ENCODE assay signal across 1 cellular context in the genomic region with DNA sequence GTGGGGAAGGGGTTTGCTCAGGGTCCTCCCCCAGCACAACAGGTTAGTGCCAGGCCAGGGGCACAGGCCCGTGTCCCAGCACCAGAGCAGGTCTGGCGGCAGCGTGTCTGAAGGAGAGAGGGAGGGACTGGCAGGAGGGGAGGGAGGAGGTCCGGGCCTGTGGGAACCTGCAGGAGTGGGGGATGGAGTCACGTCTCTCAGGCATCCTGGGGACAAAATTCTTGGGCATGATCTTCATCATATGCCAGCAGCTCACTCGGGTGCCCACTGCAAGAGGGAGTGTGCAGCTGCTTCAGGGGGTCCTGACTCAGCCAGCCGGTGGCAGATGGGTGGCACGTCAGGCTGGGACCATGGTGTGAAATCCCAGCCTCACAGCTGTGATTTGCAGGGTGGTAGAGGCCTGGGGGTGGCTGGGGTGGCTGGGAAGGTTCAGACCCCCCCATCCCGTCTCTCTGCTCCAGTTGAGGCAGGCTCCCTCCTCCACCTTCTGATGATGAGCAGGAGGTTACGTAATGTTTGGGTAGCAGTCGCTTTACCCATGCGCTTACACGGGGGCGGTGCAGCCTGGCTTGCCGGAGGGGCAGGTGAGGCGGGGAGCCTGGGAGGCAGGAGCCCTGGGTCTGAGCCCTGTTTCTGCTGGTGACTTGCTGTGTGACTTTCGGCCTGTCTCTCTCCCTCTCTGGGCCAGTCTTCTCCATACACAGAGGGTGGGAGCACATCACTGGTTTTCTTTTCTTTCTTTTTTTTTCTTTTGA.
TF ChIP-seq lines count a peak whose summit lies in the region.

No MANE protein-coding gene starts in this region.

TF ChIP-seq in K562, 482 proteins besides CTCF, POLR2A, EP300 and RAD21 (continues in another document):
- TF ChIP-seq RBM25 (IDR thresholded peaks at IDR 0.05; ENCODE audit: low read depth, low read length, severe bottlenecking), result peak; percentile 58
- TF ChIP-seq ZNF551 (CRISPR knock-in tag; IDR thresholded peaks at IDR 0.05), result no peak
- no peak for TF ChIP-seq TOE1 (IDR thresholded peaks at IDR 0.05; ENCODE audit: borderline replicate concordance)
- TF ChIP-seq TOE1 (CRISPR knock-in tag; IDR thresholded peaks at IDR 0.05; ENCODE audit: borderline replicate concordance, low read depth), result no peak
- TF ChIP-seq BMI1 (IDR thresholded peaks at IDR 0.05; ENCODE audit: low read length), result no peak
- peak; percentile 54 for TF ChIP-seq CEBPB (tag; IDR thresholded peaks at IDR 0.05)
- no peak for TF ChIP-seq HDAC1 (IDR thresholded peaks at IDR 0.05)
- TF ChIP-seq, protein P1, sequence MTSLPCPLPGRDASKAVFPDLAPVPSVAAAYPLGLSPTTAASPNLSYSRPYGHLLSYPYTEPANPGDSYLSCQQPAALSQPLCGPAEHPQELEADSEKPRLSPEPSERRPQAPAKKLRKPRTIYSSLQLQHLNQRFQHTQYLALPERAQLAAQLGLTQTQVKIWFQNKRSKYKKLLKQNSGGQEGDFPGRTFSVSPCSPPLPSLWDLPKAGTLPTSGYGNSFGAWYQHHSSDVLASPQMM (CRISPR knock-in tag; IDR thresholded peaks at IDR 0.05), result no peak
- TF ChIP-seq ZFP36 (IDR thresholded peaks at IDR 0.05; ENCODE audit: low read depth, low read length, partially characterized antibody), result peak; percentile 72
- peak; percentile 11 for TF ChIP-seq PRDM10 (IDR thresholded peaks at IDR 0.05; ENCODE audit: partially characterized antibody)
- no peak for TF ChIP-seq EGR1 (conservative IDR thresholded peaks at IDR 0.05)
- no peak for TF ChIP-seq HSF4 (CRISPR knock-in tag; IDR thresholded peaks at IDR 0.05; ENCODE audit: borderline replicate concordance)
- TF ChIP-seq THRA (IDR thresholded peaks at IDR 0.05), result no peak
- no peak for TF ChIP-seq ARNT (IDR thresholded peaks at IDR 0.05)
- no peak for TF ChIP-seq E2F1 (CRISPR knock-in tag; IDR thresholded peaks at IDR 0.05)
- TF ChIP-seq NEUROD1 (IDR thresholded peaks at IDR 0.05; ENCODE audit: borderline replicate concordance, low read depth, low read length, partially characterized antibody), result no peak
- TF ChIP-seq TAF1 (IDR thresholded peaks at IDR 0.05; ENCODE audit: control insufficient read depth, extremely low read depth, insufficient read depth, low read length, severe bottlenecking), result no peak
- no peak for TF ChIP-seq ZNF263 (CRISPR knock-in tag; IDR thresholded peaks at IDR 0.05; ENCODE audit: borderline replicate concordance)
- no peak for TF ChIP-seq ERF (CRISPR knock-in tag; IDR thresholded peaks at IDR 0.05)
- TF ChIP-seq MEF2A (IDR thresholded peaks at IDR 0.05; ENCODE audit: control insufficient read depth, low read depth, low read length), result no peak
- TF ChIP-seq ZNF75A (CRISPR knock-in tag; IDR thresholded peaks at IDR 0.05), result no peak
- peak; percentile 89 for TF ChIP-seq BCOR (IDR thresholded peaks at IDR 0.05)
- TF ChIP-seq, protein P2, sequence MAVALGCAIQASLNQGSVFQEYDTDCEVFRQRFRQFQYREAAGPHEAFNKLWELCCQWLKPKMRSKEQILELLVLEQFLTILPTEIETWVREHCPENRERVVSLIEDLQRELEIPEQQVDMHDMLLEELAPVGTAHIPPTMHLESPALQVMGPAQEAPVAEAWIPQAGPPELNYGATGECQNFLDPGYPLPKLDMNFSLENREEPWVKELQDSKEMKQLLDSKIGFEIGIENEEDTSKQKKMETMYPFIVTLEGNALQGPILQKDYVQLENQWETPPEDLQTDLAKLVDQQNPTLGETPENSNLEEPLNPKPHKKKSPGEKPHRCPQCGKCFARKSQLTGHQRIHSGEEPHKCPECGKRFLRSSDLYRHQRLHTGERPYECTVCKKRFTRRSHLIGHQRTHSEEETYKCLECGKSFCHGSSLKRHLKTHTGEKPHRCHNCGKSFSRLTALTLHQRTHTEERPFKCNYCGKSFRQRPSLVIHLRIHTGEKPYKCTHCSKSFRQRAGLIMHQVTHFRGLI (CRISPR knock-in tag; IDR thresholded peaks at IDR 0.05), result no peak
- no peak for TF ChIP-seq POLR3A (IDR thresholded peaks at IDR 0.05; ENCODE audit: borderline replicate concordance, extremely low read depth, insufficient read depth, insufficient read length)
- 0 out of 2 replicates have a peak, but pooled peaks have one; percentile 33 for TF ChIP-seq HDAC2 (IDR thresholded peaks at IDR 0.05)
- no peak for TF ChIP-seq RBM39 (optimal IDR thresholded peaks at IDR 0.05; ENCODE audit: low read depth, low read length)
- no peak for TF ChIP-seq GTF2A2 (tag; IDR thresholded peaks at IDR 0.05)
- TF ChIP-seq SNIP1 (IDR thresholded peaks at IDR 0.05; ENCODE audit: low read depth), result no peak
- no peak for TF ChIP-seq SP2 (IDR thresholded peaks at IDR 0.05; ENCODE audit: extremely low read depth, low read depth, low read length, poor library complexity, severe bottlenecking)
- no peak for TF ChIP-seq FOXK2 (conservative IDR thresholded peaks at IDR 0.05 in 1 of 2, IDR thresholded peaks at IDR 0.05 in 1 of 2; ENCODE audit: low read depth in 2 of 2)
- peak; percentile 60; the same call in 1 of the 2 replicates for TF ChIP-seq SMARCA5 (IDR thresholded peaks at IDR 0.05)
- no peak for TF ChIP-seq MXI1 (IDR thresholded peaks at IDR 0.05; ENCODE audit: low read depth, low read length)
- no peak for TF ChIP-seq SETDB1 (IDR thresholded peaks at IDR 0.05; ENCODE audit: low read length)
- TF ChIP-seq, protein P3, sequence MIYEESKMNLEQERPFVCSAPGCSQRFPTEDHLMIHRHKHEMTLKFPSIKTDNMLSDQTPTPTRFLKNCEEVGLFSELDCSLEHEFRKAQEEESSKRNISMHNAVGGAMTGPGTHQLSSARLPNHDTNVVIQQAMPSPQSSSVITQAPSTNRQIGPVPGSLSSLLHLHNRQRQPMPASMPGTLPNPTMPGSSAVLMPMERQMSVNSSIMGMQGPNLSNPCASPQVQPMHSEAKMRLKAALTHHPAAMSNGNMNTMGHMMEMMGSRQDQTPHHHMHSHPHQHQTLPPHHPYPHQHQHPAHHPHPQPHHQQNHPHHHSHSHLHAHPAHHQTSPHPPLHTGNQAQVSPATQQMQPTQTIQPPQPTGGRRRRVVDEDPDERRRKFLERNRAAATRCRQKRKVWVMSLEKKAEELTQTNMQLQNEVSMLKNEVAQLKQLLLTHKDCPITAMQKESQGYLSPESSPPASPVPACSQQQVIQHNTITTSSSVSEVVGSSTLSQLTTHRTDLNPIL (CRISPR knock-in tag; IDR thresholded peaks at IDR 0.05), result no peak
- peak; percentile 39 to 66 for TF ChIP-seq KDM1A (IDR thresholded peaks at IDR 0.05)
- TF ChIP-seq KAT2B (IDR thresholded peaks at IDR 0.05; ENCODE audit: low read depth, low read length), result no peak
- TF ChIP-seq MBD2 (IDR thresholded peaks at IDR 0.05; ENCODE audit: borderline replicate concordance, low read depth), result no peak
- TF ChIP-seq ZZZ3 (IDR thresholded peaks at IDR 0.05), result no peak
- no peak for TF ChIP-seq ZNF316 (IDR thresholded peaks at IDR 0.05)
- no peak for TF ChIP-seq TFAP4 (CRISPR knock-in tag; IDR thresholded peaks at IDR 0.05; ENCODE audit: borderline replicate concordance)
